In genomic region chr2:198775737-198776136, GRCh38 we compare ENCODE assay signal across 21 cellular contexts.
DNase-seq lines count a peak whose midpoint lies in the region; ATAC-seq and TF ChIP-seq lines count a peak whose summit lies in the region.
"Had no signal": no experiment of that assay in that cellular context is flagged by ENCODE, and none has a peak within 500 bp of the region (broad histone marks: within the 10 kb centered on the region; RNA-seq: fewer than 3 reads in every experiment).

No MANE protein-coding gene starts in this region.

- in situ Hi-C loops in transverse colon (cut with MboI; ENCODE audit: low pct_ligation_motif_present in 1 of 4, low pct_unique_long_range_greater_than_20kb in 1 of 4, low sequenced_read_pairs in 3 of 4): loop anchor here in 1 of 4 donors (10.0 kb wide), 1 partner anchor 461 kb away; no protein-coding TSS in a partner anchor

- ATAC-seq in foreskin keratinocyte (no peak), GM19455 (IDR thresholded peaks at IDR 0.05; ENCODE audit: unreplicated experiment) (no peak)
- no peak for ATAC-seq in stimulated activated memory B cell treated with anti-CD40 and anti-IgM and Interleukin-4, amounts not matched to agents 10 μg/mL and 1 μg/mL and 100 μg/mL, for 72 hours
- ATAC-seq: A549; CD8-positive, alpha-beta T cell; K562 had no signal

- intact Hi-C loops in OCI-LY7 (cut with micrococcal nuclease; ENCODE audit: unreplicated experiment) (no loop called here), transverse colon (cut with DNase I; ENCODE audit: low total_unique reads) (no loop called here)

- DNase-seq in HPDE6-E6E7 (ENCODE audit: extremely low spot score): peak; percentile 4
- DNase-seq in OCI-LY7 (ENCODE audit: low spot score): no peak
- DNase-seq in foreskin keratinocyte: peak; percentile 29 to 63
- DNase-seq in transverse colon: peak; percentile 44
- no peak for DNase-seq in NCI-H2171 (lab: John Stamatoyannopoulos, UW)
- DNase-seq: Caco-2; CD8-positive, alpha-beta T cell; MM.1S; NCI-H2029; NCI-H446 treated with DMSO at 0.1 percent for 48 hours; NCI-H526; NCI-H82; NK-92 treated with Interleukin-12 subunit alpha and Interleukin-12 subunit beta, amount 100 ng/mL, for 24 hours; Peyer's patch had no signal

- TF ChIP-seq CTCF in OCI-LY7 (conservative IDR thresholded peaks at IDR 0.05; ENCODE audit: low read length) (no peak), foreskin keratinocyte (conservative IDR thresholded peaks at IDR 0.05) (no peak), transverse colon (IDR thresholded peaks at IDR 0.05) (no peak)

- no peaks in the 10 kb centered on the region for H4K20me1 ChIP-seq in OCI-LY7 (ENCODE audit: insufficient read depth, low read length)

- no peaks in the 10 kb centered on the region for H3K4me1 Mint-ChIP-seq in stimulated activated memory B cell treated with anti-CD40 and anti-IgM and Interleukin-4, amounts not matched to agents 10 μg/mL and 1 μg/mL and 100 μg/mL, for 72 hours
- H3K4me1 Mint-ChIP-seq: B cell had no signal

- 67% methylated on average over 5 of the region's 5 CpGs; no CpG with 5 or more reads in 1 of the 2 donors for WGBS in transverse colon (ENCODE audit: low coverage in 1 of 2), 2 donors

- peaks cover 11% of the 10 kb centered on the region for H3K4me1 ChIP-seq in OCI-LY7 (ENCODE audit: insufficient read depth, low read length, poor library complexity, severe bottlenecking)
- H3K4me1 ChIP-seq in foreskin keratinocyte: no peaks in the 10 kb centered on the region
- H3K4me1 ChIP-seq in transverse colon: peaks cover 0 to 23% (median 16%) of the 10 kb centered on the region in 4 donors
- H3K4me1 ChIP-seq: A549, Caco-2, Peyer's patch had no signal

- TF ChIP-seq POLR2A in transverse colon (IDR thresholded peaks at IDR 0.05): peak; percentile 24

- POLR2A ChIA-PET in OCI-LY7 (lab: Charles Lee): interaction anchor here (0.6 to 1.4 kb wide), 4 partner anchors 9 to 1452 kb away, joined by 3 read pairs; no protein-coding TSS in a partner anchor

- H3K9me2 ChIP-seq in OCI-LY7 (ENCODE audit: insufficient read depth, low read length): no peaks in the 10 kb centered on the region

- BruUV-seq in OCI-LY7 (replicated peaks; lab: Mats Ljungman, UMichigan): no TSS peak

- TF ChIP-seq EP300 in transverse colon (IDR thresholded peaks at IDR 0.05; ENCODE audit: low read depth): no peak

- H3K27me3 ChIP-seq in foreskin keratinocyte (no peaks in the 10 kb centered on the region), transverse colon (no peaks in the 10 kb centered on the region)
- H3K27me3 ChIP-seq: Peyer's patch had no signal

- no peak overlapping the region for H3K27ac Mint-ChIP-seq in stimulated activated memory B cell treated with anti-CD40 and anti-IgM and Interleukin-4, amounts not matched to agents 10 μg/mL and 1 μg/mL and 100 μg/mL, for 72 hours
- H3K27ac Mint-ChIP-seq: B cell; CD8-positive, alpha-beta T cell had no signal

- H3K27ac ChIP-seq in OCI-LY7 (ENCODE audit: low read depth, low read length, poor library complexity, severe bottlenecking) (no peak overlapping the region), foreskin keratinocyte (no peak overlapping the region), transverse colon (peak overlapping the region; percentile 76 to 83 (median 78))
- H3K27ac ChIP-seq: A549, C4-2B, HL-60, Peyer's patch had no signal

- no peaks in the 10 kb centered on the region for H3K9me3 Mint-ChIP-seq in stimulated activated memory B cell treated with anti-CD40 and anti-IgM and Interleukin-4, amounts not matched to agents 10 μg/mL and 1 μg/mL and 100 μg/mL, for 72 hours
- H3K9me3 Mint-ChIP-seq: CD8-positive, alpha-beta T cell had no signal

- no peaks in the 10 kb centered on the region for H3K9me3 ChIP-seq in OCI-LY7 (ENCODE audit: low read length)
- no peaks in the 10 kb centered on the region for H3K9me3 ChIP-seq in transverse colon
- H3K9me3 ChIP-seq: A549, Caco-2, Peyer's patch had no signal

- H2AFZ ChIP-seq in OCI-LY7 (ENCODE audit: low read length): peak overlapping the region; percentile 59

- H3K27me3 Mint-ChIP-seq in stimulated activated memory B cell treated with anti-CD40 and anti-IgM and Interleukin-4, amounts not matched to agents 10 μg/mL and 1 μg/mL and 100 μg/mL, for 72 hours: no peaks in the 10 kb centered on the region
- H3K27me3 Mint-ChIP-seq: B cell had no signal

- CTCF ChIA-PET in OCI-LY7 (lab: Charles Lee; ENCODE audit: unreplicated experiment): interaction anchor here (0.6 kb wide), 1 partner anchor 126 kb away, joined by 3 read pairs; no protein-coding TSS in a partner anchor

- H3K36me3 Mint-ChIP-seq in stimulated activated memory B cell treated with anti-CD40 and anti-IgM and Interleukin-4, amounts not matched to agents 10 μg/mL and 1 μg/mL and 100 μg/mL, for 72 hours: no peaks in the 10 kb centered on the region
- H3K36me3 Mint-ChIP-seq: CD8-positive, alpha-beta T cell had no signal

- H3K4me2 ChIP-seq in OCI-LY7 (ENCODE audit: low read length): peak overlapping the region; percentile 49; the same call in 1 of the 2 replicates
- H3K4me2 ChIP-seq: A549 had no signal

- H3K4me3 ChIP-seq in OCI-LY7 (ENCODE audit: low read depth, low read length, poor library complexity, severe bottlenecking) (no peak overlapping the region), transverse colon (no peak overlapping the region)
- H3K4me3 ChIP-seq: A549, K562, Peyer's patch had no signal

- H3K36me3 ChIP-seq in OCI-LY7 (ENCODE audit: insufficient read depth, low read length) (no peaks in the 10 kb centered on the region), transverse colon (no peaks in the 10 kb centered on the region)
- H3K36me3 ChIP-seq: Peyer's patch had no signal

- no peak overlapping the region for H3K4me3 Mint-ChIP-seq in stimulated activated memory B cell treated with anti-CD40 and anti-IgM and Interleukin-4, amounts not matched to agents 10 μg/mL and 1 μg/mL and 100 μg/mL, for 72 hours
- H3K4me3 Mint-ChIP-seq: B cell; CD8-positive, alpha-beta T cell had no signal

- no peaks in the 10 kb centered on the region for H3K79me2 ChIP-seq in OCI-LY7 (ENCODE audit: insufficient read depth, low read depth, low read length)

Comparison
In these comparisons a context has a peak if more than half of its experiments do, and no peak if none do; other contexts are left out.
1. DNase-seq: peak in HPDE6-E6E7 (single experiment), foreskin keratinocyte (2 of 2) and transverse colon (single experiment); none in OCI-LY7 (single experiment) and NCI-H2171 (single experiment).
2. H3K27ac ChIP-seq: peak in transverse colon (4 of 4); none in OCI-LY7 (single experiment) and foreskin keratinocyte (single experiment).